ENCODE assay signal across 8 cellular contexts in genomic region chr6:122471107-122472021, GRCh38. TPM values are rescaled to one million over a fixed set of nuclear protein-coding genes. Genes with fewer than 3 reads are reported as not detected.
DNase-seq lines count a peak whose midpoint lies in the region; ATAC-seq and TF ChIP-seq lines count a peak whose summit lies in the region.

SERINC1 (minus strand) TSS chr6:122471807; CDS start chr6:122471737, 70 bp downstream.

- H3K27ac ChIP-seq in mucosa of rectum (ENCODE audit: low read depth in 2 of 2, low read length in 2 of 2) = peak within 1 kb of the TSS; percentile 97 to 98

- H3K4me1 ChIP-seq in mucosa of rectum (ENCODE audit: control insufficient read depth in 2 of 2, insufficient read depth in 2 of 2, low read length in 2 of 2) = peaks cover 0 to 7% of the 10 kb centered on the region in 2 donors

- DNase-seq in DMS153 treated with DMSO at 0.1 percent for 48 hours (lab: John Stamatoyannopoulos, UW; ENCODE audit: unreplicated experiment) = peak; percentile 66
- peak; percentile 92 for DNase-seq in KBM-7
- DNase-seq in activated T-cell treated with anti-CD3 and anti-CD28 coated beads, Interleukin-2, amount 50 U/mL, for 24 hours = peak; percentile 92
- DNase-seq in erythroblast (lab: John Stamatoyannopoulos, UW) = peak; percentile 95
- peak; percentile 93 for DNase-seq in stimulated activated CD8-positive, alpha-beta memory T cell treated with anti-CD3 and anti-CD28 coated beads, Interleukin-4, amount 100 ng/mL, for 48 hours

- no peaks in the 10 kb centered on the region for H3K27me3 Mint-ChIP-seq in activated T-cell treated with anti-CD3 and anti-CD28 coated beads, Interleukin-2, amount 50 U/mL, for 24 hours

- H3K27ac Mint-ChIP-seq in activated T-cell treated with anti-CD3 and anti-CD28 coated beads, Interleukin-2, amount 50 U/mL, for 24 hours = peak within 1 kb of the TSS; percentile 99

- no peaks in the 10 kb centered on the region for H3K27me3 ChIP-seq in mucosa of rectum (ENCODE audit: control insufficient read depth in 2 of 2, insufficient read depth in 2 of 2, low read length in 2 of 2)

- H3K9me3 Mint-ChIP-seq in activated T-cell treated with anti-CD3 and anti-CD28 coated beads, Interleukin-2, amount 50 U/mL, for 24 hours = no peaks in the 10 kb centered on the region

- no peaks in the 10 kb centered on the region for H3K36me3 ChIP-seq in mucosa of rectum (ENCODE audit: control insufficient read depth in 2 of 2, insufficient read depth in 2 of 2, low read length in 2 of 2)

- no peaks in the 10 kb centered on the region for H3K9me3 ChIP-seq in mucosa of rectum (ENCODE audit: control insufficient read depth in 2 of 2, low read length in 2 of 2)

- in situ Hi-C loops in KBM-7 (cut with MboI; ENCODE audit: low pct_unique_long_range_greater_than_20kb, low sequenced_read_pairs) = no loop called here

- peak within 1 kb of the TSS; percentile 94 for H3K4me3 Mint-ChIP-seq in activated T-cell treated with anti-CD3 and anti-CD28 coated beads, Interleukin-2, amount 50 U/mL, for 24 hours

- peaks cover 38% of the 10 kb centered on the region for H3K4me1 Mint-ChIP-seq in activated T-cell treated with anti-CD3 and anti-CD28 coated beads, Interleukin-2, amount 50 U/mL, for 24 hours (ENCODE audit: low read depth)

- peak; percentile 99 for ATAC-seq in GM21717 (IDR thresholded peaks at IDR 0.05; ENCODE audit: unreplicated experiment)

- H3K4me3 ChIP-seq in mucosa of rectum (ENCODE audit: low read length in 2 of 2) = peak within 1 kb of the TSS; percentile 100

- peaks cover 38% of the 10 kb centered on the region for H3K36me3 Mint-ChIP-seq in activated T-cell treated with anti-CD3 and anti-CD28 coated beads, Interleukin-2, amount 50 U/mL, for 24 hours (ENCODE audit: low read depth)

- peak within 1 kb of the TSS; percentile 97 to 99 for H3K9ac ChIP-seq in mucosa of rectum (ENCODE audit: low read depth in 1 of 2, low read length in 2 of 2)

- peak; percentile 98 for TF ChIP-seq POLR2A in erythroblast (IDR thresholded peaks at IDR 0.05; ENCODE audit: low read length)

TF ChIP-seq in PFSK-1, 5 proteins besides CTCF, POLR2A, EP300 and RAD21:
- peak; percentile 98 for TF ChIP-seq POLR2AphosphoS5 (IDR thresholded peaks at IDR 0.05; ENCODE audit: low read depth, low read length)
- peak; percentile 90 for TF ChIP-seq FOXP2 (optimal IDR thresholded peaks at IDR 0.05; ENCODE audit: borderline replicate concordance, extremely low read depth, extremely low read length, insufficient read depth)
- 0 out of 4 replicates have a peak, but pooled peaks of 1 of the 2 experiments have one; percentile 59 for TF ChIP-seq REST (IDR thresholded peaks at IDR 0.05; ENCODE audit: insufficient read depth in 1 of 2, low read depth in 2 of 2, low read length in 2 of 2)
- TF ChIP-seq SIN3A (IDR thresholded peaks at IDR 0.05; ENCODE audit: borderline replicate concordance, insufficient read depth, low read length) = peak; percentile 64; the same call in 1 of the 2 replicates
- peak; percentile 94; the same call in 1 of the 2 replicates for TF ChIP-seq TAF1 (IDR thresholded peaks at IDR 0.05; ENCODE audit: borderline replicate concordance, insufficient read depth, low read length)

RNA-seq across cellular contexts. Expression of gene SERINC1, which starts in this region (rescaled TPM):
- polyA plus RNA-seq in PFSK-1 (2012; ENCODE audit: insufficient read length, low read depth) = 27.3 TPM

Comparison
In these comparisons a context has a peak if more than half of its experiments do, and no peak if none do; other contexts are left out.
1. Peak in every context shown above with its lines: DNase-seq, ATAC-seq, H3K4me3 ChIP-seq and H3K27ac ChIP-seq.